1 cellular context compared by ENCODE assay signal in genomic region chr9:105064248-105065118, GRCh38.
A peak's percentile ranks its signal among the peaks of the same experiment; 100 is the strongest.
TF ChIP-seq lines count a peak whose summit lies in the region.

No MANE protein-coding gene starts in this region.

TF ChIP-seq in HepG2, 621 proteins besides CTCF, POLR2A, EP300 and RAD21 (continued from another document and continues in another):
- TF ChIP-seq ARID5B (CRISPR knock-in tag; IDR thresholded peaks at IDR 0.05) (peak; percentile 91), RBM39 (IDR thresholded peaks at IDR 0.05; ENCODE audit: low read depth, low read length, poor library complexity, severe bottlenecking) (no peak), ZBTB42 (CRISPR knock-in tag; IDR thresholded peaks at IDR 0.05) (no peak), ESRRA (CRISPR knock-in tag; IDR thresholded peaks at IDR 0.05; ENCODE audit: low read depth) (0 out of 2 replicates have a peak, but pooled peaks have one; percentile 18), ZNF280D (CRISPR knock-in tag; IDR thresholded peaks at IDR 0.05) (peak; percentile 49; the same call in 1 of the 2 replicates), TBL1XR1 (IDR thresholded peaks at IDR 0.05; ENCODE audit: borderline replicate concordance, low read length, partially characterized antibody) (peak; percentile 35), ZNF12 (CRISPR knock-in tag; IDR thresholded peaks at IDR 0.05) (peak; percentile 23; the same call in 1 of the 2 replicates), RBAK (CRISPR knock-in tag; IDR thresholded peaks at IDR 0.05) (no peak), HNF4A (CRISPR knock-in tag; IDR thresholded peaks at IDR 0.05) (peak; percentile 77), ZNF629 (CRISPR knock-in tag; conservative IDR thresholded peaks at IDR 0.05) (peak; percentile 57; the same call in 1 of the 2 replicates), SETDB1 (CRISPR knock-in tag; IDR thresholded peaks at IDR 0.05; ENCODE audit: borderline replicate concordance) (0 out of 2 replicates have a peak, but pooled peaks have one; percentile 22), SALL1 (CRISPR knock-in tag; IDR thresholded peaks at IDR 0.05) (peak; percentile 73), FOXA3 (CRISPR knock-in tag; IDR thresholded peaks at IDR 0.05) (peak; percentile 60), TFDP2 (CRISPR knock-in tag; IDR thresholded peaks at IDR 0.05) (no peak), ZSCAN25 (CRISPR knock-in tag; IDR thresholded peaks at IDR 0.05) (no peak), ZFP90 (CRISPR knock-in tag; IDR thresholded peaks at IDR 0.05; ENCODE audit: borderline replicate concordance) (peak; percentile 28; the same call in 1 of the 2 replicates), SOX5 (CRISPR knock-in tag; IDR thresholded peaks at IDR 0.05; ENCODE audit: borderline replicate concordance) (peak; percentile 80; the same call in 1 of the 2 replicates), HNF1B (CRISPR knock-in tag; IDR thresholded peaks at IDR 0.05) (peak; percentile 36; the same call in 1 of the 2 replicates), ATF4 (CRISPR knock-in tag; IDR thresholded peaks at IDR 0.05) (peak in 1 of 2 experiments; percentile 97; a peak in 2 of 4 replicates), DPF2 (CRISPR knock-in tag; IDR thresholded peaks at IDR 0.05; ENCODE audit: borderline replicate concordance, low read depth) (no peak), PATZ1 (CRISPR knock-in tag; IDR thresholded peaks at IDR 0.05) (peak; percentile 63; the same call in 1 of the 2 replicates), ZXDC (CRISPR knock-in tag; IDR thresholded peaks at IDR 0.05) (no peak), ZNF746 (CRISPR knock-in tag; IDR thresholded peaks at IDR 0.05) (no peak; the same call in 1 of the 2 replicates), ZMYM2 (CRISPR knock-in tag; IDR thresholded peaks at IDR 0.05) (no peak), NFE2 (CRISPR knock-in tag; IDR thresholded peaks at IDR 0.05) (no peak), KLF16 (CRISPR knock-in tag; IDR thresholded peaks at IDR 0.05) (peak in 1 of 2 experiments; percentile 28; a peak in 1 of 4 replicates), TGIF2 (CRISPR knock-in tag; IDR thresholded peaks at IDR 0.05) (peak; percentile 84; the same call in 1 of the 2 replicates), ZNF776 (CRISPR knock-in tag; IDR thresholded peaks at IDR 0.05) (no peak), FOXP4 (CRISPR knock-in tag; IDR thresholded peaks at IDR 0.05) (peak; percentile 68), ATF3 (CRISPR knock-in tag; IDR thresholded peaks at IDR 0.05) (peak; percentile 49; the same call in 1 of the 2 replicates), ZFP36L2 (CRISPR knock-in tag; IDR thresholded peaks at IDR 0.05) (no peak), ZNF616 (CRISPR knock-in tag; IDR thresholded peaks at IDR 0.05; ENCODE audit: low read depth) (no peak)
